Comparison of ENCODE assay signal across 1 cellular context in the genomic region with DNA sequence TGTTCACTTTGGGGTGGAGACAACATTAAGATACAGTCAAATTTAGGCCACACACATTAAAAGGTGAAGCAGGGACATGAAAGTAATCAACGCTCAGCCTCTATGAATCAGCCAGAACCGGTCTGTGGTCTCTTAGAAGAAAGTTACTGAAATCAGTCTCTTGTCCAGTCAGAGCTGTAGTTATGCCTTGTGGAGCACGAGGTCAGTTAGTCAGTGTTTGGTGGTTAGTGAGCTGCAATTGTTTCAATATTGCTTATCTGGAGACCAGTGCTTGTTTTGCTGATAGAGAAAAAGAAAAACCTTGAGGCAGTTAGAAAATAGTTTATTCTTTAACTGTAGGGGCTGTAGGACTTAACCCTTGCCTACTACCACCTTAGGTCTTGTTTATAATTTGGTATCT.
TF ChIP-seq lines count a peak whose summit lies in the region.

No MANE protein-coding gene starts in this region.

TF ChIP-seq in K562, 482 proteins besides CTCF, POLR2A, EP300 and RAD21:
- TF ChIP-seq TOE1 (IDR thresholded peaks at IDR 0.05; ENCODE audit: borderline replicate concordance) (no peak), TOE1 (CRISPR knock-in tag; IDR thresholded peaks at IDR 0.05; ENCODE audit: borderline replicate concordance, low read depth) (no peak)
- TF ChIP-seq, protein P1, sequence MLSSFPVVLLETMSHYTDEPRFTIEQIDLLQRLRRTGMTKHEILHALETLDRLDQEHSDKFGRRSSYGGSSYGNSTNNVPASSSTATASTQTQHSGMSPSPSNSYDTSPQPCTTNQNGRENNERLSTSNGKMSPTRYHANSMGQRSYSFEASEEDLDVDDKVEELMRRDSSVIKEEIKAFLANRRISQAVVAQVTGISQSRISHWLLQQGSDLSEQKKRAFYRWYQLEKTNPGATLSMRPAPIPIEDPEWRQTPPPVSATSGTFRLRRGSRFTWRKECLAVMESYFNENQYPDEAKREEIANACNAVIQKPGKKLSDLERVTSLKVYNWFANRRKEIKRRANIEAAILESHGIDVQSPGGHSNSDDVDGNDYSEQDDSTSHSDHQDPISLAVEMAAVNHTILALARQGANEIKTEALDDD (IDR thresholded peaks at IDR 0.05), result peak; percentile 53
